1 cellular context compared by ENCODE assay signal in the genomic region with DNA sequence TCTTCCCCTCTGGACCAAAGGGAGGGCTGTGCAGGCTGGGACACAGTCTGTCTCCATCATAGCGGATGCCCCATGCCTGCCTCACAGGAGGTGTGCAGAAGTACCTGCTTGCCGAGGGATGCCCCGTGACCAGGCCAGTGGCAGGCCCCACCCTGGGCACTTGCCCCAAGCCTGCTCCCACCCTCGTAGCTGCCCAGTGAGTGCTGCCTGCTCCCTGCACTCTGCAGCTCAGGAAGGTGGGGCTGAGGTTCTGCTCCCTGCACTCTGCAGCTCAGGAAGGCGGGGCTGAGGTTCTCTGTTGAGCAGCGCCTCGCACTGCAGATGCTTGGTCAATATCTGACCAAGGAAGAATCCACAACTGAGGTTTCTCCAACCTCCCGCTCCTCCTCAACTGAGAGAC.
TF ChIP-seq lines count a peak whose summit lies in the region.

No MANE protein-coding gene starts in this region.

TF ChIP-seq in HepG2, 621 proteins besides CTCF, POLR2A, EP300 and RAD21:
- TF ChIP-seq ERF (CRISPR knock-in tag; IDR thresholded peaks at IDR 0.05), result no peak
- 0 out of 2 replicates have a peak, but pooled peaks have one; percentile 26 for TF ChIP-seq RBFOX2 (IDR thresholded peaks at IDR 0.05; ENCODE audit: low read depth, low read length)
